Comparison of ENCODE assay signal across 28 cellular contexts in the genomic region with DNA sequence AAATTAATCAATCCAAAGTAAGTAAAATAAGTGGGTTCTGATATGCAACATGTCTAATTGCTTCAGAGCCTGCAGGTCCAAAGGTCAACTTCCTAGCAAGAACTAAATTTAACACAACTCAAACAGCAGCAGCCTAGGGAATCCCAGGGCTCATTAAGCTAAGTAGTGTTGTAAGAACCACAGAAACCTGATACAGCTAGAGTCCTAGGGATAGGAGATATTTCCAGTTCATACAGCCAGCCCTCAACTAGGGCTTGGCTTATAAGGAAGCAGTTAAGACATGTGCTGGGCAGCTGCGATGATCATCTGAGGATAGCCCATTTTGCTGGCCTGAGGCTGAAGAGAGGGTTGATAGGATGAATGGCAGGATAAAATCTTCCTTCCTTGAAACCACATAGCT. TPM values are rescaled to one million over a fixed set of nuclear protein-coding genes. Genes with fewer than 3 reads are reported as not detected.
DNase-seq lines count a peak whose midpoint lies in the region; ATAC-seq and TF ChIP-seq lines count a peak whose summit lies in the region.
"Had no signal": no experiment of that assay in that cellular context is flagged by ENCODE, and none has a peak within 500 bp of the region (broad histone marks: within the 10 kb centered on the region; RNA-seq: fewer than 3 reads in every experiment).

Gene OR4Q3, plus strand, starts transcription at position 316 of the 400 bp plus-strand sequence.

- peaks cover 7% of the 10 kb centered on the region for H3K9me3 Mint-ChIP-seq in activated T-cell treated with anti-CD3 and anti-CD28 coated beads, Interleukin-2, amount 50 U/mL, for 24 hours

- H3K4me3 Mint-ChIP-seq in activated T-cell treated with anti-CD3 and anti-CD28 coated beads, Interleukin-2, amount 50 U/mL, for 24 hours, result no peak within 1 kb of the TSS
- H3K4me3 Mint-ChIP-seq: CD4-positive, CD25-positive, alpha-beta regulatory T cell; H9; IgD-negative memory B cell had no signal

- TF ChIP-seq CTCF in psoas muscle (IDR thresholded peaks at IDR 0.05), result no peak

- H3K36me3 Mint-ChIP-seq in activated T-cell treated with anti-CD3 and anti-CD28 coated beads, Interleukin-2, amount 50 U/mL, for 24 hours (ENCODE audit: low read depth), result no peaks in the 10 kb centered on the region
- H3K36me3 Mint-ChIP-seq: CD4-positive, CD25-positive, alpha-beta regulatory T cell; IgD-negative memory B cell had no signal

- DNase-seq in NCI-H2171 treated with DMSO at 0.1 percent for 48 hours (lab: John Stamatoyannopoulos, UW) (peak; percentile 29), NCI-H2171 (lab: John Stamatoyannopoulos, UW) (no peak), LHCN-M2 (ENCODE audit: low read depth) (peak; percentile 63), SW480 (ENCODE audit: low spot score) (peak; percentile 0), psoas muscle (no peak), aorta (no peak), middle frontal gyrus (ENCODE audit: extremely low spot score, low spot score) (no peak)
- no peak for DNase-seq in activated T-cell treated with anti-CD3 and anti-CD28 coated beads, Interleukin-2, amount 50 U/mL, for 24 hours
- DNase-seq: CD4-positive, CD25-positive, alpha-beta regulatory T cell; DMS153; DND-41; GM23248; H9; NCI-H1048; NCI-H1436; NCI-H187; NCI-H2081 treated with DMSO at 0.1 percent for 48 hours; NCI-H748 treated with DMSO at 0.1 percent for 48 hours; PC-9; Right ventricle myocardium superior; RPMI8226 had no signal

- H3K27ac Mint-ChIP-seq in activated T-cell treated with anti-CD3 and anti-CD28 coated beads, Interleukin-2, amount 50 U/mL, for 24 hours, result no peak within 1 kb of the TSS
- H3K27ac Mint-ChIP-seq: CD4-positive, CD25-positive, alpha-beta regulatory T cell; H9; IgD-negative memory B cell had no signal

- WGBS in psoas muscle, 3 donors, result 59 to 78% (median 62%) methylated on average over 1 of the region's 1 CpG
- 81 to 82% methylated on average over 1 of the region's 1 CpG for WGBS in aorta, 2 donors

- ATAC-seq in psoas muscle (peak; percentile 51 to 81 (median 69)), aorta (ENCODE audit: low FRiP score) (no peak)

- H3K4me1 ChIP-seq in psoas muscle (no peaks in the 10 kb centered on the region), aorta (ENCODE audit: control insufficient read depth in 1 of 2, insufficient read depth in 2 of 2, low read length in 2 of 2) (no peaks in the 10 kb centered on the region)
- H3K4me1 ChIP-seq: BLaER1 had no signal

- H3K27me3 ChIP-seq in psoas muscle (ENCODE audit: insufficient read depth in 3 of 3, low read length in 2 of 3) (no peaks in the 10 kb centered on the region), aorta (ENCODE audit: control insufficient read depth in 1 of 2, insufficient read depth in 2 of 2, low read length in 1 of 2) (no peaks in the 10 kb centered on the region)
- H3K27me3 ChIP-seq: BLaER1 had no signal

- H3K36me3 ChIP-seq in psoas muscle (ENCODE audit: insufficient read depth in 1 of 2, low read depth in 1 of 2) (no peaks in the 10 kb centered on the region), aorta (ENCODE audit: control insufficient read depth in 1 of 2, insufficient read depth in 2 of 2, low read length in 1 of 2) (no peaks in the 10 kb centered on the region)
- H3K36me3 ChIP-seq: BLaER1 had no signal

- intact Hi-C loops in psoas muscle (cut with DNase I), result no loop called here
- intact Hi-C loops in aorta (cut with DNase I), result no loop called here

- H3K27me3 Mint-ChIP-seq in activated T-cell treated with anti-CD3 and anti-CD28 coated beads, Interleukin-2, amount 50 U/mL, for 24 hours, result peaks cover 7% of the 10 kb centered on the region
- H3K27me3 Mint-ChIP-seq: CD4-positive, CD25-positive, alpha-beta regulatory T cell; IgD-negative memory B cell had no signal

- no peak within 1 kb of the TSS for H3K4me3 ChIP-seq in psoas muscle
- H3K4me3 ChIP-seq in aorta (ENCODE audit: low read length in 2 of 2), result no peak within 1 kb of the TSS
- H3K4me3 ChIP-seq: BLaER1, GM23248, PC-9 had no signal

- no peaks in the 10 kb centered on the region for H3K4me1 Mint-ChIP-seq in activated T-cell treated with anti-CD3 and anti-CD28 coated beads, Interleukin-2, amount 50 U/mL, for 24 hours (ENCODE audit: low read depth)
- H3K4me1 Mint-ChIP-seq: CD4-positive, CD25-positive, alpha-beta regulatory T cell; H9; IgD-negative memory B cell had no signal

- H3K27ac ChIP-seq in psoas muscle (no peak within 1 kb of the TSS), aorta (ENCODE audit: low read depth in 1 of 2, low read length in 2 of 2) (no peak within 1 kb of the TSS)
- H3K27ac ChIP-seq: BLaER1, GM23248, KMS-11, PC-9 had no signal

- H3K9me3 ChIP-seq in psoas muscle (no peaks in the 10 kb centered on the region), aorta (ENCODE audit: control insufficient read depth, low read length) (no peaks in the 10 kb centered on the region)
- H3K9me3 ChIP-seq: BLaER1 had no signal

RNA-seq across cellular contexts. Expression of gene OR4Q3, which starts in this region (rescaled TPM):
- total RNA-seq in LHCN-M2 (2014; rRNA removed), result not detected in 2 replicates
- polyA plus RNA-seq in LHCN-M2 (2012), result not detected
- not detected for total RNA-seq in psoas muscle
- not detected for polyA plus RNA-seq in psoas muscle
- not detected for total RNA-seq in aorta
- not detected for polyA plus RNA-seq in aorta
- total RNA-seq: A172; CD4-positive, CD25-positive, alpha-beta regulatory T cell; GM23248; H9; NCI-H460; PC-9; Right ventricle myocardium superior; SK-MEL-5; T-helper 1 cell treated with Interleukin-12 subunit alpha and Interleukin-12 subunit beta and Interleukin-4 antibody, amounts not matched to agents 30 ng/mL and 1 ng/mL, for 36 hours had no signal
- polyA plus RNA-seq: CD4-positive, CD25-positive, alpha-beta regulatory T cell; GM23248; IgD-negative memory B cell had no signal

Comparison
In these comparisons a context has a peak if more than half of its experiments do, and no peak if none do; other contexts are left out.
1. DNase-seq: peak in NCI-H2171 treated with DMSO at 0.1 percent for 48 hours (single experiment) and SW480 (single experiment); none in NCI-H2171 (single experiment), psoas muscle (0 of 2), activated T-cell treated with anti-CD3 and anti-CD28 coated beads, Interleukin-2, amount 50 U/mL, for 24 hours (single experiment), aorta (0 of 2) and middle frontal gyrus (single experiment).
2. Peak in DNase-seq in LHCN-M2; RNA of the gene not detected or under 1 TPM.
3. Peak in ATAC-seq in psoas muscle; RNA of the gene not detected or under 1 TPM.